27 cellular contexts compared by ENCODE assay signal in genomic region chr3:71260782-71261181, GRCh38.
DNase-seq lines count a peak whose midpoint lies in the region; ATAC-seq and TF ChIP-seq lines count a peak whose summit lies in the region.
"Had no signal": no experiment of that assay in that cellular context is flagged by ENCODE, and none has a peak within 500 bp of the region (broad histone marks: within the 10 kb centered on the region; RNA-seq: fewer than 3 reads in every experiment).

No MANE protein-coding gene starts in this region.

- no peaks in the 10 kb centered on the region for H3K27me3 ChIP-seq in psoas muscle (ENCODE audit: insufficient read depth in 3 of 3, low read length in 2 of 3)
- H3K27me3 ChIP-seq: cardiac muscle cell, transverse colon had no signal

- intact Hi-C loops in psoas muscle (cut with DNase I): no loop called here

- peaks cover 14% of the 10 kb centered on the region for H3K36me3 Mint-ChIP-seq in stimulated activated memory B cell treated with anti-CD40 and anti-IgM and Interleukin-4, amounts not matched to agents 10 μg/mL and 1 μg/mL and 100 μg/mL, for 72 hours

- 92 to 98% (median 96%) methylated on average over 8 of the region's 8 CpGs for WGBS in psoas muscle, 3 donors

- H3K4me3 ChIP-seq in psoas muscle: no peak overlapping the region
- H3K4me3 ChIP-seq: cardiac muscle cell, GM12878, transverse colon had no signal

- no peaks in the 10 kb centered on the region for H3K27me3 Mint-ChIP-seq in stimulated activated memory B cell treated with anti-CD40 and anti-IgM and Interleukin-4, amounts not matched to agents 10 μg/mL and 1 μg/mL and 100 μg/mL, for 72 hours
- H3K27me3 Mint-ChIP-seq: activated CD4-positive, alpha-beta T cell treated with anti-CD3 and anti-CD28 coated beads, Interleukin-2, amount 10 ng/mL, durations not matched to agents 7 days and 5 days; activated naive CD8-positive, alpha-beta T cell treated with anti-CD3 and anti-CD28 coated beads, Interleukin-2, amount 50 U/mL, for 24 hours had no signal

- H3K9me3 ChIP-seq in psoas muscle: no peaks in the 10 kb centered on the region
- H3K9me3 ChIP-seq: transverse colon had no signal

- no peak overlapping the region for H3K27ac ChIP-seq in psoas muscle
- H3K27ac ChIP-seq: cardiac muscle cell, transverse colon had no signal

- ATAC-seq in GM18909 (IDR thresholded peaks at IDR 0.05; ENCODE audit: poor library complexity, unreplicated experiment) (peak; percentile 76), GM21423 (IDR thresholded peaks at IDR 0.05; ENCODE audit: unreplicated experiment) (peak; percentile 61), HG03108 (IDR thresholded peaks at IDR 0.05; ENCODE audit: unreplicated experiment) (peak; percentile 55), psoas muscle (no peak), GM18502 (IDR thresholded peaks at IDR 0.05; ENCODE audit: poor library complexity, unreplicated experiment) (no peak)
- ATAC-seq in stimulated activated memory B cell treated with anti-CD40 and anti-IgM and Interleukin-4, amounts not matched to agents 10 μg/mL and 1 μg/mL and 100 μg/mL, for 72 hours: peak; percentile 27
- ATAC-seq: activated naive CD8-positive, alpha-beta T cell treated with anti-CD3 and anti-CD28 coated beads, Interleukin-2, amount 50 U/mL, for 24 hours; GM12878; WTC11 had no signal

- no peaks in the 10 kb centered on the region for H3K4me1 ChIP-seq in psoas muscle

- no peak for TF ChIP-seq CTCF in psoas muscle (IDR thresholded peaks at IDR 0.05)

- H3K27ac Mint-ChIP-seq in stimulated activated memory B cell treated with anti-CD40 and anti-IgM and Interleukin-4, amounts not matched to agents 10 μg/mL and 1 μg/mL and 100 μg/mL, for 72 hours: peak overlapping the region; percentile 73
- H3K27ac Mint-ChIP-seq: activated CD4-positive, alpha-beta T cell treated with anti-CD3 and anti-CD28 coated beads, Interleukin-2, amount 10 ng/mL, durations not matched to agents 7 days and 5 days; HFFc6; IgD-negative memory B cell had no signal

- no peaks in the 10 kb centered on the region for H3K9me3 Mint-ChIP-seq in stimulated activated memory B cell treated with anti-CD40 and anti-IgM and Interleukin-4, amounts not matched to agents 10 μg/mL and 1 μg/mL and 100 μg/mL, for 72 hours
- H3K9me3 Mint-ChIP-seq: activated CD4-positive, alpha-beta T cell treated with anti-CD3 and anti-CD28 coated beads, Interleukin-2, amount 10 ng/mL, durations not matched to agents 7 days and 5 days; activated naive CD8-positive, alpha-beta T cell treated with anti-CD3 and anti-CD28 coated beads, Interleukin-2, amount 50 U/mL, for 24 hours; HFFc6; IgD-negative memory B cell; nephron; WTC11 had no signal

- peaks cover 34% of the 10 kb centered on the region for H3K4me1 Mint-ChIP-seq in stimulated activated memory B cell treated with anti-CD40 and anti-IgM and Interleukin-4, amounts not matched to agents 10 μg/mL and 1 μg/mL and 100 μg/mL, for 72 hours

- no peaks in the 10 kb centered on the region for H3K36me3 ChIP-seq in psoas muscle (ENCODE audit: insufficient read depth in 1 of 2, low read depth in 1 of 2)
- H3K36me3 ChIP-seq: cardiac muscle cell, transverse colon had no signal

- peak overlapping the region; percentile 19 for H3K4me3 Mint-ChIP-seq in stimulated activated memory B cell treated with anti-CD40 and anti-IgM and Interleukin-4, amounts not matched to agents 10 μg/mL and 1 μg/mL and 100 μg/mL, for 72 hours
- H3K4me3 Mint-ChIP-seq: activated CD4-positive, alpha-beta T cell treated with anti-CD3 and anti-CD28 coated beads, Interleukin-2, amount 10 ng/mL, durations not matched to agents 7 days and 5 days; activated naive CD8-positive, alpha-beta T cell treated with anti-CD3 and anti-CD28 coated beads, Interleukin-2, amount 50 U/mL, for 24 hours; HFFc6; nephron; WTC11 had no signal

- DNase-seq in psoas muscle (no peak), NCI-H2196 (lab: John Stamatoyannopoulos, UW; ENCODE audit: unreplicated experiment) (no peak)
- DNase-seq: activated CD4-positive, alpha-beta T cell treated with anti-CD3 and anti-CD28 coated beads, Interleukin-2, amount 10 ng/mL, durations not matched to agents 7 days and 5 days; activated gamma-delta T cell; activated naive CD8-positive, alpha-beta T cell treated with anti-CD3 and anti-CD28 coated beads, Interleukin-2, amount 50 U/mL, for 24 hours; activated T-cell treated with anti-CD3 and anti-CD28 coated beads, Interleukin-2, amount 50 U/mL, for 1 hour; C1 segment of cervical spinal cord; COR-L47; effector CD8-positive, alpha-beta T cell; GOT3; HFFc6; mammary epithelial cell; NCI-H1436 treated with DMSO at 0.1 percent for 48 hours; NCI-H2107; SIG-M5; stimulated activated CD4-positive, alpha-beta T cell treated with anti-CD3 and anti-CD28 coated beads, Interleukin-4, amount 100 ng/mL, for 4 hours; transverse colon had no signal

Comparison
In these comparisons a context has a peak if more than half of its experiments do, and no peak if none do; other contexts are left out.
1. ATAC-seq: peak in GM18909 (single experiment), GM21423 (single experiment), HG03108 (single experiment) and stimulated activated memory B cell treated with anti-CD40 and anti-IgM and Interleukin-4, amounts not matched to agents 10 μg/mL and 1 μg/mL and 100 μg/mL, for 72 hours (single experiment); none in psoas muscle (0 of 4) and GM18502 (single experiment).